2 cellular contexts compared by ENCODE assay signal in genomic region chr5:172276214-172276613, GRCh38.
TF ChIP-seq lines count a peak whose summit lies in the region.

No MANE protein-coding gene starts in this region.

TF ChIP-seq in HepG2, 621 proteins besides CTCF, POLR2A, EP300 and RAD21 (continued from another document and continues in another):
- TF ChIP-seq ZNF773 (CRISPR knock-in tag; IDR thresholded peaks at IDR 0.05; ENCODE audit: borderline replicate concordance) (no peak), ZNF3 (CRISPR knock-in tag; IDR thresholded peaks at IDR 0.05) (peak; percentile 67; the same call in 1 of the 2 replicates), ATF1 (CRISPR knock-in tag; IDR thresholded peaks at IDR 0.05) (no peak), SOX13 (IDR thresholded peaks at IDR 0.05) (no peak), SOX13 (CRISPR knock-in tag; conservative IDR thresholded peaks at IDR 0.05 in 1 of 2, IDR thresholded peaks at IDR 0.05 in 1 of 2) (peak in 1 of 2 experiments; percentile 21; a peak in 1 of 4 replicates), FOXA3 (CRISPR knock-in tag; IDR thresholded peaks at IDR 0.05) (peak; percentile 62), ATF4 (CRISPR knock-in tag; IDR thresholded peaks at IDR 0.05) (peak in 1 of 2 experiments; percentile 49; a peak in 1 of 4 replicates), ZNF256 (CRISPR knock-in tag; conservative IDR thresholded peaks at IDR 0.05) (no peak), FOXP1 (IDR thresholded peaks at IDR 0.05) (no peak), FOXP1 (CRISPR knock-in tag; IDR thresholded peaks at IDR 0.05) (peak; percentile 88), RXRB (CRISPR knock-in tag; IDR thresholded peaks at IDR 0.05; ENCODE audit: borderline replicate concordance) (peak; percentile 28; the same call in 1 of the 2 replicates), HDAC2 (CRISPR knock-in tag; IDR thresholded peaks at IDR 0.05) (no peak), ZNF34 (CRISPR knock-in tag; IDR thresholded peaks at IDR 0.05; ENCODE audit: borderline replicate concordance) (no peak), SOX5 (CRISPR knock-in tag; IDR thresholded peaks at IDR 0.05; ENCODE audit: borderline replicate concordance) (peak; percentile 56; the same call in 1 of the 2 replicates), POGZ (CRISPR knock-in tag; IDR thresholded peaks at IDR 0.05) (0 out of 2 replicates have a peak, but pooled peaks have one; percentile 13), E2F5 (CRISPR knock-in tag; conservative IDR thresholded peaks at IDR 0.05) (no peak), REL (CRISPR knock-in tag; conservative IDR thresholded peaks at IDR 0.05) (no peak), FOXK1 (CRISPR knock-in tag; IDR thresholded peaks at IDR 0.05; ENCODE audit: borderline replicate concordance, low read depth) (peak; percentile 49; the same call in 1 of the 2 replicates), HDAC6 (IDR thresholded peaks at IDR 0.05; ENCODE audit: low read depth, low read length) (no peak), FLYWCH1 (CRISPR knock-in tag; IDR thresholded peaks at IDR 0.05) (no peak), HOXA9 (CRISPR knock-in tag; IDR thresholded peaks at IDR 0.05; ENCODE audit: borderline replicate concordance) (no peak), SOX6 (IDR thresholded peaks at IDR 0.05) (no peak), SOX6 (CRISPR knock-in tag; IDR thresholded peaks at IDR 0.05) (peak; percentile 68)
- TF ChIP-seq, protein P1, sequence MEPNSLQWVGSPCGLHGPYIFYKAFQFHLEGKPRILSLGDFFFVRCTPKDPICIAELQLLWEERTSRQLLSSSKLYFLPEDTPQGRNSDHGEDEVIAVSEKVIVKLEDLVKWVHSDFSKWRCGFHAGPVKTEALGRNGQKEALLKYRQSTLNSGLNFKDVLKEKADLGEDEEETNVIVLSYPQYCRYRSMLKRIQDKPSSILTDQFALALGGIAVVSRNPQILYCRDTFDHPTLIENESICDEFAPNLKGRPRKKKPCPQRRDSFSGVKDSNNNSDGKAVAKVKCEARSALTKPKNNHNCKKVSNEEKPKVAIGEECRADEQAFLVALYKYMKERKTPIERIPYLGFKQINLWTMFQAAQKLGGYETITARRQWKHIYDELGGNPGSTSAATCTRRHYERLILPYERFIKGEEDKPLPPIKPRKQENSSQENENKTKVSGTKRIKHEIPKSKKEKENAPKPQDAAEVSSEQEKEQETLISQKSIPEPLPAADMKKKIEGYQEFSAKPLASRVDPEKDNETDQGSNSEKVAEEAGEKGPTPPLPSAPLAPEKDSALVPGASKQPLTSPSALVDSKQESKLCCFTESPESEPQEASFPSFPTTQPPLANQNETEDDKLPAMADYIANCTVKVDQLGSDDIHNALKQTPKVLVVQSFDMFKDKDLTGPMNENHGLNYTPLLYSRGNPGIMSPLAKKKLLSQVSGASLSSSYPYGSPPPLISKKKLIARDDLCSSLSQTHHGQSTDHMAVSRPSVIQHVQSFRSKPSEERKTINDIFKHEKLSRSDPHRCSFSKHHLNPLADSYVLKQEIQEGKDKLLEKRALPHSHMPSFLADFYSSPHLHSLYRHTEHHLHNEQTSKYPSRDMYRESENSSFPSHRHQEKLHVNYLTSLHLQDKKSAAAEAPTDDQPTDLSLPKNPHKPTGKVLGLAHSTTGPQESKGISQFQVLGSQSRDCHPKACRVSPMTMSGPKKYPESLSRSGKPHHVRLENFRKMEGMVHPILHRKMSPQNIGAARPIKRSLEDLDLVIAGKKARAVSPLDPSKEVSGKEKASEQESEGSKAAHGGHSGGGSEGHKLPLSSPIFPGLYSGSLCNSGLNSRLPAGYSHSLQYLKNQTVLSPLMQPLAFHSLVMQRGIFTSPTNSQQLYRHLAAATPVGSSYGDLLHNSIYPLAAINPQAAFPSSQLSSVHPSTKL (CRISPR knock-in tag; IDR thresholded peaks at IDR 0.05) = peak; percentile 11; the same call in 1 of the 2 replicates
- TF ChIP-seq, protein P2, sequence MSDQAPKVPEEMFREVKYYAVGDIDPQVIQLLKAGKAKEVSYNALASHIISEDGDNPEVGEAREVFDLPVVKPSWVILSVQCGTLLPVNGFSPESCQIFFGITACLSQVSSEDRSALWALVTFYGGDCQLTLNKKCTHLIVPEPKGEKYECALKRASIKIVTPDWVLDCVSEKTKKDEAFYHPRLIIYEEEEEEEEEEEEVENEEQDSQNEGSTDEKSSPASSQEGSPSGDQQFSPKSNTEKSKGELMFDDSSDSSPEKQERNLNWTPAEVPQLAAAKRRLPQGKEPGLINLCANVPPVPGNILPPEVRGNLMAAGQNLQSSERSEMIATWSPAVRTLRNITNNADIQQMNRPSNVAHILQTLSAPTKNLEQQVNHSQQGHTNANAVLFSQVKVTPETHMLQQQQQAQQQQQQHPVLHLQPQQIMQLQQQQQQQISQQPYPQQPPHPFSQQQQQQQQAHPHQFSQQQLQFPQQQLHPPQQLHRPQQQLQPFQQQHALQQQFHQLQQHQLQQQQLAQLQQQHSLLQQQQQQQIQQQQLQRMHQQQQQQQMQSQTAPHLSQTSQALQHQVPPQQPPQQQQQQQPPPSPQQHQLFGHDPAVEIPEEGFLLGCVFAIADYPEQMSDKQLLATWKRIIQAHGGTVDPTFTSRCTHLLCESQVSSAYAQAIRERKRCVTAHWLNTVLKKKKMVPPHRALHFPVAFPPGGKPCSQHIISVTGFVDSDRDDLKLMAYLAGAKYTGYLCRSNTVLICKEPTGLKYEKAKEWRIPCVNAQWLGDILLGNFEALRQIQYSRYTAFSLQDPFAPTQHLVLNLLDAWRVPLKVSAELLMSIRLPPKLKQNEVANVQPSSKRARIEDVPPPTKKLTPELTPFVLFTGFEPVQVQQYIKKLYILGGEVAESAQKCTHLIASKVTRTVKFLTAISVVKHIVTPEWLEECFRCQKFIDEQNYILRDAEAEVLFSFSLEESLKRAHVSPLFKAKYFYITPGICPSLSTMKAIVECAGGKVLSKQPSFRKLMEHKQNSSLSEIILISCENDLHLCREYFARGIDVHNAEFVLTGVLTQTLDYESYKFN (CRISPR knock-in tag; conservative IDR thresholded peaks at IDR 0.05) = peak; percentile 40; the same call in 1 of the 2 replicates

TF ChIP-seq in WTC11, 78 proteins besides CTCF, POLR2A, EP300 and RAD21 (continued from another document):
- TF ChIP-seq, protein P3, sequence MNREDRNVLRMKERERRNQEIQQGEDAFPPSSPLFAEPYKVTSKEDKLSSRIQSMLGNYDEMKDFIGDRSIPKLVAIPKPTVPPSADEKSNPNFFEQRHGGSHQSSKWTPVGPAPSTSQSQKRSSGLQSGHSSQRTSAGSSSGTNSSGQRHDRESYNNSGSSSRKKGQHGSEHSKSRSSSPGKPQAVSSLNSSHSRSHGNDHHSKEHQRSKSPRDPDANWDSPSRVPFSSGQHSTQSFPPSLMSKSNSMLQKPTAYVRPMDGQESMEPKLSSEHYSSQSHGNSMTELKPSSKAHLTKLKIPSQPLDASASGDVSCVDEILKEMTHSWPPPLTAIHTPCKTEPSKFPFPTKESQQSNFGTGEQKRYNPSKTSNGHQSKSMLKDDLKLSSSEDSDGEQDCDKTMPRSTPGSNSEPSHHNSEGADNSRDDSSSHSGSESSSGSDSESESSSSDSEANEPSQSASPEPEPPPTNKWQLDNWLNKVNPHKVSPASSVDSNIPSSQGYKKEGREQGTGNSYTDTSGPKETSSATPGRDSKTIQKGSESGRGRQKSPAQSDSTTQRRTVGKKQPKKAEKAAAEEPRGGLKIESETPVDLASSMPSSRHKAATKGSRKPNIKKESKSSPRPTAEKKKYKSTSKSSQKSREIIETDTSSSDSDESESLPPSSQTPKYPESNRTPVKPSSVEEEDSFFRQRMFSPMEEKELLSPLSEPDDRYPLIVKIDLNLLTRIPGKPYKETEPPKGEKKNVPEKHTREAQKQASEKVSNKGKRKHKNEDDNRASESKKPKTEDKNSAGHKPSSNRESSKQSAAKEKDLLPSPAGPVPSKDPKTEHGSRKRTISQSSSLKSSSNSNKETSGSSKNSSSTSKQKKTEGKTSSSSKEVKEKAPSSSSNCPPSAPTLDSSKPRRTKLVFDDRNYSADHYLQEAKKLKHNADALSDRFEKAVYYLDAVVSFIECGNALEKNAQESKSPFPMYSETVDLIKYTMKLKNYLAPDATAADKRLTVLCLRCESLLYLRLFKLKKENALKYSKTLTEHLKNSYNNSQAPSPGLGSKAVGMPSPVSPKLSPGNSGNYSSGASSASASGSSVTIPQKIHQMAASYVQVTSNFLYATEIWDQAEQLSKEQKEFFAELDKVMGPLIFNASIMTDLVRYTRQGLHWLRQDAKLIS (CRISPR knock-in tag; IDR thresholded peaks at IDR 0.05; ENCODE audit: borderline replicate concordance) = no peak
- no peak for TF ChIP-seq ZBTB21 (CRISPR knock-in tag; IDR thresholded peaks at IDR 0.05; ENCODE audit: borderline replicate concordance)
- no peak for TF ChIP-seq IRF2 (CRISPR knock-in tag; IDR thresholded peaks at IDR 0.05; ENCODE audit: borderline replicate concordance, low read depth)
- no peak for TF ChIP-seq FOXJ3 (CRISPR knock-in tag; IDR thresholded peaks at IDR 0.05; ENCODE audit: borderline replicate concordance)
- TF ChIP-seq TEAD4 (CRISPR knock-in tag; IDR thresholded peaks at IDR 0.05) = no peak
- no peak for TF ChIP-seq ZNF532 (CRISPR knock-in tag; IDR thresholded peaks at IDR 0.05; ENCODE audit: borderline replicate concordance)
